ENCODE assay signal across 15 cellular contexts in genomic region chr19:15371786-15372380, GRCh38.
"Had no signal": no experiment of that assay in that cellular context is flagged by ENCODE, and none has a peak within 500 bp of the region (broad histone marks: within the 10 kb centered on the region; RNA-seq: fewer than 3 reads in every experiment).

No MANE protein-coding gene starts in this region.

- H3K4me3 ChIP-seq: pancreas, thyroid gland, vagina had no signal

- H3K27ac Mint-ChIP-seq: activated CD4-positive, alpha-beta memory T cell treated with anti-CD3 and anti-CD28 coated beads, Interleukin-2, amount 10 ng/mL, durations not matched to agents 7 days and 5 days; activated T-helper 17 cell treated with anti-CD3 and anti-CD28 coated beads, Interleukin-2, amount 50 U/mL, for 72 hours had no signal

- H3K9me3 ChIP-seq: pancreas, thyroid gland, vagina had no signal

- ATAC-seq: activated CD4-positive, CD25-positive, alpha-beta regulatory T cell treated with anti-CD3 and anti-CD28 coated beads, Interleukin-2, amount 50 U/mL, for 24 hours; pancreas had no signal

- H3K9me3 Mint-ChIP-seq: activated CD4-positive, alpha-beta memory T cell treated with anti-CD3 and anti-CD28 coated beads, Interleukin-2, amount 10 ng/mL, durations not matched to agents 7 days and 5 days; activated naive CD4-positive, alpha-beta T cell treated with anti-CD3 and anti-CD28 coated beads, Interleukin-2, amount 50 U/mL, for 24 hours; activated T-helper 17 cell treated with anti-CD3 and anti-CD28 coated beads, Interleukin-2, amount 50 U/mL, for 72 hours; brain; neural crest cell had no signal

- H3K27me3 ChIP-seq: pancreas, thyroid gland, vagina had no signal

- H3K4me3 Mint-ChIP-seq: activated CD4-positive, alpha-beta memory T cell treated with anti-CD3 and anti-CD28 coated beads, Interleukin-2, amount 10 ng/mL, durations not matched to agents 7 days and 5 days; activated naive CD4-positive, alpha-beta T cell treated with anti-CD3 and anti-CD28 coated beads, Interleukin-2, amount 50 U/mL, for 24 hours; activated T-helper 17 cell treated with anti-CD3 and anti-CD28 coated beads, Interleukin-2, amount 50 U/mL, for 72 hours; neural crest cell had no signal

- H3K27me3 Mint-ChIP-seq: activated CD4-positive, alpha-beta memory T cell treated with anti-CD3 and anti-CD28 coated beads, Interleukin-2, amount 10 ng/mL, durations not matched to agents 7 days and 5 days; activated naive CD4-positive, alpha-beta T cell treated with anti-CD3 and anti-CD28 coated beads, Interleukin-2, amount 50 U/mL, for 24 hours; activated T-helper 17 cell treated with anti-CD3 and anti-CD28 coated beads, Interleukin-2, amount 50 U/mL, for 72 hours had no signal

- H3K27ac ChIP-seq: pancreas, thyroid gland, vagina had no signal

- DNase-seq: activated CD4-positive, alpha-beta memory T cell treated with anti-CD3 and anti-CD28 coated beads, Interleukin-2, amount 10 ng/mL, durations not matched to agents 7 days and 5 days; activated CD8-positive, alpha-beta memory T cell treated with anti-CD3 and anti-CD28 coated beads, Interleukin-2, amount 50 U/mL, for 4 hours; amniotic stem cell; cerebellar nuclear complex; foreskin melanocyte; pancreas; retina; T-helper 2 cell; thyroid gland had no signal
